6 cellular contexts compared by ENCODE assay signal in genomic region chr20:63741676-63742380, GRCh38. TPM values are rescaled to one million over a fixed set of nuclear protein-coding genes. Genes with fewer than 3 reads are reported as not detected.
DNase-seq lines count a peak whose midpoint lies in the region; ATAC-seq and TF ChIP-seq lines count a peak whose summit lies in the region.

No MANE protein-coding gene starts in this region.

- no peaks in the 10 kb centered on the region for H3K27me3 ChIP-seq in breast epithelium
- H3K27me3 ChIP-seq in neuron (ENCODE audit: insufficient read depth, low read length): no peaks in the 10 kb centered on the region

- H3K4me3 ChIP-seq in breast epithelium: peak overlapping the region in 2 of 3 donors; percentile 60 to 83
- H3K4me3 ChIP-seq in neuron (ENCODE audit: low read length): peak overlapping the region; percentile 81

- H3K4me1 ChIP-seq in breast epithelium: peaks cover 26 to 31% of the 10 kb centered on the region in 2 donors
- H3K4me1 ChIP-seq in neuron (ENCODE audit: insufficient read depth, low read length): peaks cover 17% of the 10 kb centered on the region

- TF ChIP-seq CTCF in GM13976 (IDR thresholded peaks at IDR 0.05; ENCODE audit: borderline replicate concordance, control extremely low read depth, extremely low read depth, insufficient read depth, missing control alignments) (no peak), breast epithelium (IDR thresholded peaks at IDR 0.05) (no peak)

- no peak overlapping the region for H2AFZ ChIP-seq in neuron (ENCODE audit: low read depth, low read length)

- peak; percentile 22 for DNase-seq in GM13976 (ENCODE audit: low spot score)
- no peak for DNase-seq in breast epithelium (ENCODE audit: low spot score in 2 of 2)
- DNase-seq in GDM1 (lab: John Stamatoyannopoulos, UW): no peak
- no peak for DNase-seq in occipital lobe (lab: John Stamatoyannopoulos, UW)

- no peak for ATAC-seq in GM21381 (IDR thresholded peaks at IDR 0.05; ENCODE audit: unreplicated experiment)

- TF ChIP-seq POLR2A in breast epithelium (IDR thresholded peaks at IDR 0.05): no peak

- no peaks in the 10 kb centered on the region for H3K9me3 ChIP-seq in breast epithelium
- no peaks in the 10 kb centered on the region for H3K9me3 ChIP-seq in neuron (ENCODE audit: low read length)

- peak overlapping the region; percentile 80 to 99 for H3K27ac ChIP-seq in breast epithelium

- H3K36me3 ChIP-seq in breast epithelium: no peaks in the 10 kb centered on the region
- peaks cover 39% of the 10 kb centered on the region for H3K36me3 ChIP-seq in neuron (ENCODE audit: insufficient read depth, low read length)

- intact Hi-C loops in breast epithelium (cut with DNase I; ENCODE audit: low total_unique reads): no loop called here

- in situ Hi-C loops in GM13976 (cut with MboI; ENCODE audit: low sequenced_read_pairs, unreplicated experiment): no loop called here

RNA-seq across cellular contexts. Expression of gene SLC2A4RG, which starts 2.3 kb away (rescaled TPM):
- 10 to 100 TPM; 22.9 to 58.9 (median 36.9) TPM for total RNA-seq in breast epithelium
- 2.8 TPM for total RNA-seq in occipital lobe

RNA-seq across cellular contexts. Expression of gene LIME1, which starts 5.4 kb away (rescaled TPM):
- 10 to 100 TPM in 2 of 3 donors, 1 to 10 TPM in 1; 7.0 to 16.7 (median 12.0) TPM for total RNA-seq in breast epithelium
- total RNA-seq in occipital lobe: 1.7 TPM

RNA-seq across cellular contexts. Expression of gene ZGPAT, which starts 34.0 kb away (rescaled TPM):
- total RNA-seq in breast epithelium (10 to 100 TPM; 17.6 to 26.9 (median 24.9) TPM), occipital lobe (7.3 TPM)

RNA-seq across cellular contexts. Expression of gene ARFRP1, which starts 34.1 kb away (rescaled TPM):
- total RNA-seq in breast epithelium (10 to 100 TPM; 30.7 to 41.0 (median 32.3) TPM), occipital lobe (15.6 TPM)

RNA-seq across cellular contexts. Expression of gene TNFRSF6B, which starts 45.4 kb away (rescaled TPM):
- total RNA-seq in breast epithelium (10 to 100 TPM in 1 of 3 donors, 1 to 10 TPM in 2; 2.8 to 40.0 (median 7.4) TPM), occipital lobe (not detected)
